ENCODE assay signal across 1 cellular context in the genomic region with DNA sequence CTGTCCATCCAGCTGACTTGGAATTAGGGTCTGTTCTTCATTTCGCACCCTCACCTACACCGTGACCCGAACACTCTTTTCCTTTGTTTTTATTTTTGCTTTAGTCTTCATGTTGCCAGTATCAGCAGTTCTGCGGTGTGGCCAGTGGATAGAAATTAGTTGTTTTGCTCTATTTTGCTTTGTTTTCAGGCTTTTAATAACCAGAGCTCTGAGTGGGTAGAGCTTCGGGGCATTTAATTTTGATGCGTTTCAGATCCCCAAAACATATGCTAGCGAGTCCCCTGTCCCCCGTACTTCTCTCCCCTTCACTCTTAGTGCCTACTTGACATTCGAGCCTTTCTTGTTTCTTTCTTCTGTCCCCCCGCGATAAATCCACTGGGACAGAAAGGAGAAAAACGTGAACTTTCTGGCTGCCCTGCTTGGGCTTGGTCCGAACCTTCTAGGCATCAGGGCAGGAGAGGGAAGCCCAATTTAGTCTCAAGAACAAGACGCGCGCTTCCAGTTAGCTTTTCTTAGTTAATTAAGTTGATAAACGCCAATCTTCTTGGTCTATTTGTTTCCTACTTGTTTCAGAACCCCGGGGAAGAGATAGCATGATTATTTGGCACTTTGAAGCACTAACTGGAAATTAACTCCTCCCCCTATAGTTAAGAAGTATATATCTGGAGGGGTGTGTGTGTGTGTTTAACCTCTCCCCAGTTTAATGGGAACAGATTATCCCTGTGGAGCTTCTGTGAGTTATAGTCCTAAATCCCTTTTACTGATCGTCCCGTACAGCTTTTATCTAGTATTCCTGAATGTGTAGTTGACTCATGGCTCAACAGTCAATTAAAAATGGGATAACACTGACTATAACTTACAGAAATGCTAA.
TF ChIP-seq lines count a peak whose summit lies in the region.

No MANE protein-coding gene starts in this region.

TF ChIP-seq in GM23338, 12 proteins besides CTCF, POLR2A, EP300 and RAD21:
- TF ChIP-seq, protein P1, sequence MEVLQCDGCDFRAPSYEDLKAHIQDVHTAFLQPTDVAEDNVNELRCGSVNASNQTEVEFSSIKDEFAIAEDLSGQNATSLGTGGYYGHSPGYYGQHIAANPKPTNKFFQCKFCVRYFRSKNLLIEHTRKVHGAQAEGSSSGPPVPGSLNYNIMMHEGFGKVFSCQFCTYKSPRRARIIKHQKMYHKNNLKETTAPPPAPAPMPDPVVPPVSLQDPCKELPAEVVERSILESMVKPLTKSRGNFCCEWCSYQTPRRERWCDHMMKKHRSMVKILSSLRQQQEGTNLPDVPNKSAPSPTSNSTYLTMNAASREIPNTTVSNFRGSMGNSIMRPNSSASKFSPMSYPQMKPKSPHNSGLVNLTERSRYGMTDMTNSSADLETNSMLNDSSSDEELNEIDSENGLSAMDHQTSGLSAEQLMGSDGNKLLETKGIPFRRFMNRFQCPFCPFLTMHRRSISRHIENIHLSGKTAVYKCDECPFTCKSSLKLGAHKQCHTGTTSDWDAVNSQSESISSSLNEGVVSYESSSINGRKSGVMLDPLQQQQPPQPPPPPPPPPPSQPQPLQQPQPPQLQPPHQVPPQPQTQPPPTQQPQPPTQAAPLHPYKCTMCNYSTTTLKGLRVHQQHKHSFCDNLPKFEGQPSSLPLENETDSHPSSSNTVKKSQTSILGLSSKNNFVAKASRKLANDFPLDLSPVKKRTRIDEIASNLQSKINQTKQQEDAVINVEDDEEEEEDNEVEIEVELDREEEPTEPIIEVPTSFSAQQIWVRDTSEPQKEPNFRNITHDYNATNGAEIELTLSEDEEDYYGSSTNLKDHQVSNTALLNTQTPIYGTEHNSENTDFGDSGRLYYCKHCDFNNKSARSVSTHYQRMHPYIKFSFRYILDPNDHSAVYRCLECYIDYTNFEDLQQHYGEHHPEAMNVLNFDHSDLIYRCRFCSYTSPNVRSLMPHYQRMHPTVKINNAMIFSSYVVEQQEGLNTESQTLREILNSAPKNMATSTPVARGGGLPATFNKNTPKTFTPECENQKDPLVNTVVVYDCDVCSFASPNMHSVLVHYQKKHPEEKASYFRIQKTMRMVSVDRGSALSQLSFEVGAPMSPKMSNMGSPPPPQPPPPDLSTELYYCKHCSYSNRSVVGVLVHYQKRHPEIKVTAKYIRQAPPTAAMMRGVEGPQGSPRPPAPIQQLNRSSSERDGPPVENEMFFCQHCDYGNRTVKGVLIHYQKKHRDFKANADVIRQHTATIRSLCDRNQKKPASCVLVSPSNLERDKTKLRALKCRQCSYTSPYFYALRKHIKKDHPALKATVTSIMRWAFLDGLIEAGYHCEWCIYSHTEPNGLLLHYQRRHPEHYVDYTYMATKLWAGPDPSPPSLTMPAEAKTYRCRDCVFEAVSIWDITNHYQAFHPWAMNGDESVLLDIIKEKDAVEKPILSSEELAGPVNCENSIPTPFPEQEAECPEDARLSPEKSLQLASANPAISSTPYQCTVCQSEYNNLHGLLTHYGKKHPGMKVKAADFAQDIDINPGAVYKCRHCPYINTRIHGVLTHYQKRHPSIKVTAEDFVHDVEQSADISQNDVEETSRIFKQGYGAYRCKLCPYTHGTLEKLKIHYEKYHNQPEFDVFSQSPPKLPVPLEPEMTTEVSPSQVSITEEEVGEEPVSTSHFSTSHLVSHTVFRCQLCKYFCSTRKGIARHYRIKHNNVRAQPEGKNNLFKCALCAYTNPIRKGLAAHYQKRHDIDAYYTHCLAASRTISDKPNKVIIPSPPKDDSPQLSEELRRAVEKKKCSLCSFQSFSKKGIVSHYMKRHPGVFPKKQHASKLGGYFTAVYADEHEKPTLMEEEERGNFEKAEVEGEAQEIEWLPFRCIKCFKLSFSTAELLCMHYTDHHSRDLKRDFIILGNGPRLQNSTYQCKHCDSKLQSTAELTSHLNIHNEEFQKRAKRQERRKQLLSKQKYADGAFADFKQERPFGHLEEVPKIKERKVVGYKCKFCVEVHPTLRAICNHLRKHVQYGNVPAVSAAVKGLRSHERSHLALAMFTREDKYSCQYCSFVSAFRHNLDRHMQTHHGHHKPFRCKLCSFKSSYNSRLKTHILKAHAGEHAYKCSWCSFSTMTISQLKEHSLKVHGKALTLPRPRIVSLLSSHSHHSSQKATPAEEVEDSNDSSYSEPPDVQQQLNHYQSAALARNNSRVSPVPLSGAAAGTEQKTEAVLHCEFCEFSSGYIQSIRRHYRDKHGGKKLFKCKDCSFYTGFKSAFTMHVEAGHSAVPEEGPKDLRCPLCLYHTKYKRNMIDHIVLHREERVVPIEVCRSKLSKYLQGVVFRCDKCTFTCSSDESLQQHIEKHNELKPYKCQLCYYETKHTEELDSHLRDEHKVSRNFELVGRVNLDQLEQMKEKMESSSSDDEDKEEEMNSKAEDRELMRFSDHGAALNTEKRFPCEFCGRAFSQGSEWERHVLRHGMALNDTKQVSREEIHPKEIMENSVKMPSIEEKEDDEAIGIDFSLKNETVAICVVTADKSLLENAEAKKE (CRISPR knock-in tag; IDR thresholded peaks at IDR 0.05) = no peak
- TF ChIP-seq ZNF331 (CRISPR knock-in tag; IDR thresholded peaks at IDR 0.05; ENCODE audit: low read depth) (no peak), EZH2 (IDR thresholded peaks at IDR 0.05; ENCODE audit: low read depth, unreplicated experiment) (no peak), ZNF114 (CRISPR knock-in tag; IDR thresholded peaks at IDR 0.05) (no peak), JUNB (IDR thresholded peaks at IDR 0.05; ENCODE audit: unreplicated experiment) (no peak), POLR2AphosphoS5 (IDR thresholded peaks at IDR 0.05; ENCODE audit: low read depth) (no peak), STAT1 (IDR thresholded peaks at IDR 0.05; ENCODE audit: unreplicated experiment) (no peak), NANOG (IDR thresholded peaks at IDR 0.05; ENCODE audit: borderline replicate concordance) (no peak), CREB1 (CRISPR knock-in tag; IDR thresholded peaks at IDR 0.05; ENCODE audit: low read depth) (no peak), EZH2phosphoT487 (IDR thresholded peaks at IDR 0.05; ENCODE audit: unreplicated experiment) (no peak)
- TF ChIP-seq, protein P2, sequence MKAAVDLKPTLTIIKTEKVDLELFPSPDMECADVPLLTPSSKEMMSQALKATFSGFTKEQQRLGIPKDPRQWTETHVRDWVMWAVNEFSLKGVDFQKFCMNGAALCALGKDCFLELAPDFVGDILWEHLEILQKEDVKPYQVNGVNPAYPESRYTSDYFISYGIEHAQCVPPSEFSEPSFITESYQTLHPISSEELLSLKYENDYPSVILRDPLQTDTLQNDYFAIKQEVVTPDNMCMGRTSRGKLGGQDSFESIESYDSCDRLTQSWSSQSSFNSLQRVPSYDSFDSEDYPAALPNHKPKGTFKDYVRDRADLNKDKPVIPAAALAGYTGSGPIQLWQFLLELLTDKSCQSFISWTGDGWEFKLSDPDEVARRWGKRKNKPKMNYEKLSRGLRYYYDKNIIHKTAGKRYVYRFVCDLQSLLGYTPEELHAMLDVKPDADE (IDR thresholded peaks at IDR 0.05) = no peak
- TF ChIP-seq, protein P3, sequence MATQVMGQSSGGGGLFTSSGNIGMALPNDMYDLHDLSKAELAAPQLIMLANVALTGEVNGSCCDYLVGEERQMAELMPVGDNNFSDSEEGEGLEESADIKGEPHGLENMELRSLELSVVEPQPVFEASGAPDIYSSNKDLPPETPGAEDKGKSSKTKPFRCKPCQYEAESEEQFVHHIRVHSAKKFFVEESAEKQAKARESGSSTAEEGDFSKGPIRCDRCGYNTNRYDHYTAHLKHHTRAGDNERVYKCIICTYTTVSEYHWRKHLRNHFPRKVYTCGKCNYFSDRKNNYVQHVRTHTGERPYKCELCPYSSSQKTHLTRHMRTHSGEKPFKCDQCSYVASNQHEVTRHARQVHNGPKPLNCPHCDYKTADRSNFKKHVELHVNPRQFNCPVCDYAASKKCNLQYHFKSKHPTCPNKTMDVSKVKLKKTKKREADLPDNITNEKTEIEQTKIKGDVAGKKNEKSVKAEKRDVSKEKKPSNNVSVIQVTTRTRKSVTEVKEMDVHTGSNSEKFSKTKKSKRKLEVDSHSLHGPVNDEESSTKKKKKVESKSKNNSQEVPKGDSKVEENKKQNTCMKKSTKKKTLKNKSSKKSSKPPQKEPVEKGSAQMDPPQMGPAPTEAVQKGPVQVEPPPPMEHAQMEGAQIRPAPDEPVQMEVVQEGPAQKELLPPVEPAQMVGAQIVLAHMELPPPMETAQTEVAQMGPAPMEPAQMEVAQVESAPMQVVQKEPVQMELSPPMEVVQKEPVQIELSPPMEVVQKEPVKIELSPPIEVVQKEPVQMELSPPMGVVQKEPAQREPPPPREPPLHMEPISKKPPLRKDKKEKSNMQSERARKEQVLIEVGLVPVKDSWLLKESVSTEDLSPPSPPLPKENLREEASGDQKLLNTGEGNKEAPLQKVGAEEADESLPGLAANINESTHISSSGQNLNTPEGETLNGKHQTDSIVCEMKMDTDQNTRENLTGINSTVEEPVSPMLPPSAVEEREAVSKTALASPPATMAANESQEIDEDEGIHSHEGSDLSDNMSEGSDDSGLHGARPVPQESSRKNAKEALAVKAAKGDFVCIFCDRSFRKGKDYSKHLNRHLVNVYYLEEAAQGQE (IDR thresholded peaks at IDR 0.05; ENCODE audit: unreplicated experiment) = no peak
